In genomic region chr1:37434292-37434907, GRCh38 we compare ENCODE assay signal across 8 cellular contexts. TPM values are rescaled to one million over a fixed set of nuclear protein-coding genes. Genes with fewer than 3 reads are reported as not detected.
DNase-seq lines count a peak whose midpoint lies in the region; ATAC-seq and TF ChIP-seq lines count a peak whose summit lies in the region.

No MANE protein-coding gene starts in this region.

- no peaks in the 10 kb centered on the region for H3K36me3 Mint-ChIP-seq in CD4-positive, alpha-beta memory T cell
- no peaks in the 10 kb centered on the region for H3K36me3 Mint-ChIP-seq in natural killer cell

- no peaks in the 10 kb centered on the region for H3K4me1 Mint-ChIP-seq in CD4-positive, alpha-beta memory T cell
- no peaks in the 10 kb centered on the region for H3K4me1 Mint-ChIP-seq in natural killer cell

- ATAC-seq in esophagus mucosa (peak; percentile 74), natural killer cell (peak; percentile 86 to 95 (median 95)), GM19035 (IDR thresholded peaks at IDR 0.05; ENCODE audit: unreplicated experiment) (no peak)

- intact Hi-C loops in CD4-positive, alpha-beta memory T cell (cut with micrococcal nuclease) = loop anchor here (5.0 kb wide), 1 partner anchor 732 kb away; no protein-coding TSS in a partner anchor
- intact Hi-C loops in natural killer cell (cut with micrococcal nuclease) = loop anchor here (2.0 to 5.0 kb wide), 2 partner anchors 860 to 917 kb away; no protein-coding TSS in a partner anchor

- peak; percentile 46 to 58 (median 56) for DNase-seq in CD4-positive, alpha-beta memory T cell
- DNase-seq in NOMO-1 (lab: John Stamatoyannopoulos, UW; ENCODE audit: unreplicated experiment in 2 of 2) = peak; percentile 32 to 46
- peak; percentile 92 for DNase-seq in activated CD8-positive, alpha-beta memory T cell treated with anti-CD3 and anti-CD28 coated beads, Interleukin-2, amount 50 U/mL, for 48 hours
- peak; percentile 66 for DNase-seq in natural killer cell
- peak in 5 of 6 experiments; percentile 37 to 62 (median 45) for DNase-seq in stimulated activated naive CD4-positive, alpha-beta T cell (lab: John Stamatoyannopoulos, UW)

- CTCF ChIA-PET in CD4-positive, alpha-beta memory T cell (lab: Charles Lee; ENCODE audit: partially characterized antibody) = interaction anchor here (0.5 to 3.6 kb wide), 20 partner anchors 9 to 918 kb away, joined by 3 to 28 read pairs (median 4); no protein-coding TSS in a partner anchor
- CTCF ChIA-PET in HEK293 (lab: Yijun Ruan, JAX) = interaction anchor here (0.6 to 3.1 kb wide), 36 partner anchors 9 to 1348 kb away, joined by 3 to 15 read pairs (median 4); no protein-coding TSS in a partner anchor

- peaks cover 11 to 31% of the 10 kb centered on the region in 2 donors for H3K27me3 Mint-ChIP-seq in CD4-positive, alpha-beta memory T cell
- H3K27me3 Mint-ChIP-seq in natural killer cell (ENCODE audit: low read depth in 2 of 2) = peaks cover 6 to 20% of the 10 kb centered on the region in 2 donors

- no peak overlapping the region for H3K4me3 ChIP-seq in CD4-positive, alpha-beta memory T cell (ENCODE audit: low read length in 2 of 2)
- H3K4me3 ChIP-seq in HEK293 (ENCODE audit: low read depth, low read length) = no peak overlapping the region

- no peaks in the 10 kb centered on the region for H3K4me1 ChIP-seq in CD4-positive, alpha-beta memory T cell (ENCODE audit: insufficient read depth, low read length)
- H3K4me1 ChIP-seq in HEK293 (ENCODE audit: control insufficient read depth, insufficient read depth, low read length) = no peaks in the 10 kb centered on the region

- no peaks in the 10 kb centered on the region for H3K36me3 ChIP-seq in CD4-positive, alpha-beta memory T cell (ENCODE audit: insufficient read depth, low read length)
- no peaks in the 10 kb centered on the region for H3K36me3 ChIP-seq in HEK293 (ENCODE audit: control insufficient read depth in 2 of 2, insufficient read depth in 1 of 2, low read length in 2 of 2)

- no peak overlapping the region for H3K4me3 Mint-ChIP-seq in CD4-positive, alpha-beta memory T cell
- H3K4me3 Mint-ChIP-seq in natural killer cell = no peak overlapping the region

- H3K27ac Mint-ChIP-seq in CD4-positive, alpha-beta memory T cell = no peak overlapping the region
- no peak overlapping the region for H3K27ac Mint-ChIP-seq in natural killer cell

- H3K9me3 ChIP-seq in CD4-positive, alpha-beta memory T cell (ENCODE audit: control insufficient read depth in 1 of 2, low read length in 2 of 2) = no peaks in the 10 kb centered on the region
- no peaks in the 10 kb centered on the region for H3K9me3 ChIP-seq in HEK293 (ENCODE audit: control insufficient read depth, insufficient read depth, low read depth, low read length)

- POLR2A ChIA-PET in CD4-positive, alpha-beta memory T cell (lab: Charles Lee; ENCODE audit: partially characterized antibody) = no interaction called here
- POLR2A ChIA-PET in HEK293 (lab: Yijun Ruan, JAX) = no interaction called here

- H3K27ac ChIP-seq in CD4-positive, alpha-beta memory T cell (ENCODE audit: low read depth, low read length) = no peak overlapping the region
- H3K27ac ChIP-seq in HEK293 (ENCODE audit: extremely low read depth, low read depth, low read length) = no peak overlapping the region

- peak; percentile 76; the same call in 1 of the 2 replicates for TF ChIP-seq CTCF in HEK293 (tag by site-specific recombination; IDR thresholded peaks at IDR 0.05)
- TF ChIP-seq CTCF in natural killer cell (IDR thresholded peaks at IDR 0.05) = peak; percentile 90

- H3K27me3 ChIP-seq in CD4-positive, alpha-beta memory T cell (ENCODE audit: insufficient read depth, low read length) = peaks cover 4% of the 10 kb centered on the region

- no peaks in the 10 kb centered on the region for H3K9me3 Mint-ChIP-seq in CD4-positive, alpha-beta memory T cell
- H3K9me3 Mint-ChIP-seq in natural killer cell = no peaks in the 10 kb centered on the region

TF ChIP-seq in HEK293, 187 proteins besides CTCF, POLR2A, EP300 and RAD21:
- TF ChIP-seq ZNF223 (tag by site-specific recombination; IDR thresholded peaks at IDR 0.05) = no peak
- TF ChIP-seq ZNF654 (tag by site-specific recombination; IDR thresholded peaks at IDR 0.05; ENCODE audit: low read depth) = peak; percentile 88
- TF ChIP-seq ZFHX2 (tag by site-specific recombination; conservative IDR thresholded peaks at IDR 0.05) = peak; percentile 33; the same call in 1 of the 2 replicates
- 0 out of 2 replicates have a peak, but pooled peaks have one; percentile 53 for TF ChIP-seq KLF16 (tag by site-specific recombination; IDR thresholded peaks at IDR 0.05)
- TF ChIP-seq GLIS1 (tag by site-specific recombination; IDR thresholded peaks at IDR 0.05) = 0 out of 2 replicates have a peak, but pooled peaks have one; percentile 18
- TF ChIP-seq KLF9 (tag by site-specific recombination; IDR thresholded peaks at IDR 0.05; ENCODE audit: low read depth) = peak; percentile 93
- peak; percentile 38; the same call in 1 of the 2 replicates for TF ChIP-seq ZNF600 (tag by site-specific recombination; IDR thresholded peaks at IDR 0.05)
- TF ChIP-seq ZNF433 (tag by site-specific recombination; IDR thresholded peaks at IDR 0.05; ENCODE audit: low read depth) = no peak
- peak; percentile 39; the same call in 1 of the 2 replicates for TF ChIP-seq GLIS2 (tag by site-specific recombination; IDR thresholded peaks at IDR 0.05)
- TF ChIP-seq, protein P1, sequence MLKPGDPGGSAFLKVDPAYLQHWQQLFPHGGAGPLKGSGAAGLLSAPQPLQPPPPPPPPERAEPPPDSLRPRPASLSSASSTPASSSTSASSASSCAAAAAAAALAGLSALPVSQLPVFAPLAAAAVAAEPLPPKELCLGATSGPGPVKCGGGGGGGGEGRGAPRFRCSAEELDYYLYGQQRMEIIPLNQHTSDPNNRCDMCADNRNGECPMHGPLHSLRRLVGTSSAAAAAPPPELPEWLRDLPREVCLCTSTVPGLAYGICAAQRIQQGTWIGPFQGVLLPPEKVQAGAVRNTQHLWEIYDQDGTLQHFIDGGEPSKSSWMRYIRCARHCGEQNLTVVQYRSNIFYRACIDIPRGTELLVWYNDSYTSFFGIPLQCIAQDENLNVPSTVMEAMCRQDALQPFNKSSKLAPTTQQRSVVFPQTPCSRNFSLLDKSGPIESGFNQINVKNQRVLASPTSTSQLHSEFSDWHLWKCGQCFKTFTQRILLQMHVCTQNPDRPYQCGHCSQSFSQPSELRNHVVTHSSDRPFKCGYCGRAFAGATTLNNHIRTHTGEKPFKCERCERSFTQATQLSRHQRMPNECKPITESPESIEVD (tag by site-specific recombination; IDR thresholded peaks at IDR 0.05) = no peak
TF ChIP-seq in HEK293: peak in this region for 7.

RNA-seq across cellular contexts. Expression of gene ZC3H12A, which starts 40.0 kb away (rescaled TPM):
- total RNA-seq in CD4-positive, alpha-beta memory T cell = 10 to 100 TPM; 54.6 to 60.7 TPM
- polyA plus RNA-seq in CD4-positive, alpha-beta memory T cell = 10 to 100 TPM; 10.6 to 19.9 TPM
- total RNA-seq in esophagus mucosa (43.6 TPM), natural killer cell (100 to 1,000 TPM; 219 to 366 (median 289) TPM)

Comparison
In these comparisons a context has a peak if more than half of its experiments do, and no peak if none do; other contexts are left out.
1. DNase-seq: peak in every context shown above with its lines; median percentile 92 in activated CD8-positive, alpha-beta memory T cell treated with anti-CD3 and anti-CD28 coated beads, Interleukin-2, amount 50 U/mL, for 48 hours; 66 in natural killer cell; 56 in CD4-positive, alpha-beta memory T cell; 45 in stimulated activated naive CD4-positive, alpha-beta T cell; 39 in NOMO-1.